Comparison of ENCODE assay signal across 8 cellular contexts in genomic region chr4:81635747-81636146, GRCh38.
DNase-seq lines count a peak whose midpoint lies in the region; ATAC-seq, FAIRE-seq and TF ChIP-seq lines count a peak whose summit lies in the region.
"Had no signal": no experiment of that assay in that cellular context is flagged by ENCODE, and none has a peak within 500 bp of the region (broad histone marks: within the 10 kb centered on the region; RNA-seq: fewer than 3 reads in every experiment).

No MANE protein-coding gene starts in this region.

- H3K9me3 ChIP-seq in keratinocyte (ENCODE audit: control insufficient read depth, low read depth, low read length) (no peaks in the 10 kb centered on the region), MG63 (no peaks in the 10 kb centered on the region)

- no peaks in the 10 kb centered on the region for H3K27me3 Mint-ChIP-seq in glutamatergic neuron (ENCODE audit: unreplicated experiment)

- no peaks in the 10 kb centered on the region for H3K9me1 ChIP-seq in keratinocyte (ENCODE audit: control insufficient read depth, extremely low read depth, insufficient read depth, low read length)

- peak; percentile 96 for ATAC-seq in GM19025 (IDR thresholded peaks at IDR 0.05; ENCODE audit: low read depth, unreplicated experiment)
- peak; percentile 93 for ATAC-seq in HG02973 (IDR thresholded peaks at IDR 0.05; ENCODE audit: unreplicated experiment)
- ATAC-seq: Panc1 had no signal

- no peaks in the 10 kb centered on the region for H3K36me3 Mint-ChIP-seq in glutamatergic neuron (ENCODE audit: unreplicated experiment)

- H3K79me2 ChIP-seq in keratinocyte (ENCODE audit: control insufficient read depth, insufficient read depth, low read length), result no peaks in the 10 kb centered on the region

- no peak overlapping the region for H3K4me3 Mint-ChIP-seq in glutamatergic neuron (ENCODE audit: unreplicated experiment)

- peak; percentile 48 for FAIRE-seq in keratinocyte (lab: Jason Lieb, UNC)

- H3K27me3 ChIP-seq in keratinocyte (ENCODE audit: control insufficient read depth, extremely low read depth, insufficient read depth, low read length) (no peaks in the 10 kb centered on the region), MG63 (no peaks in the 10 kb centered on the region)

- H3K4me1 Mint-ChIP-seq in glutamatergic neuron (ENCODE audit: low read depth, unreplicated experiment), result peaks cover 18% of the 10 kb centered on the region

- no peak overlapping the region for H3K4me2 ChIP-seq in keratinocyte (ENCODE audit: control insufficient read depth, extremely low read depth, insufficient read depth, low read depth, low read length)

- H3K36me3 ChIP-seq in keratinocyte (ENCODE audit: control insufficient read depth in 2 of 2, extremely low read depth in 1 of 2, insufficient read depth in 2 of 2, low read length in 2 of 2), result no peaks in the 10 kb centered on the region
- no peaks in the 10 kb centered on the region for H3K36me3 ChIP-seq in MG63

- no peaks in the 10 kb centered on the region for H3K9me3 Mint-ChIP-seq in glutamatergic neuron (ENCODE audit: unreplicated experiment)

- peaks cover 21% of the 10 kb centered on the region for H3K4me1 ChIP-seq in keratinocyte (ENCODE audit: control insufficient read depth, extremely low read depth, insufficient read depth, low read length)

- H3K27ac ChIP-seq in keratinocyte (ENCODE audit: control insufficient read depth, insufficient read depth, low read length), result no peak overlapping the region

- no peak for TF ChIP-seq CTCF in keratinocyte (optimal IDR thresholded peaks at IDR 0.05 in 1 of 3, IDR thresholded peaks at IDR 0.05 in 1 of 3, conservative IDR thresholded peaks at IDR 0.05 in 1 of 3; ENCODE audit: extremely low read depth in 1 of 3, insufficient read depth in 2 of 3, low read length in 3 of 3)
- no peak for TF ChIP-seq CTCF in glutamatergic neuron (IDR thresholded peaks at IDR 0.05; ENCODE audit: partially characterized antibody, unreplicated experiment)

- H4K20me1 ChIP-seq in keratinocyte (ENCODE audit: control insufficient read depth, extremely low read depth, insufficient read depth, low read length), result no peaks in the 10 kb centered on the region

- dilution Hi-C loops in keratinocyte (cut with MboI; ENCODE audit: extremely low pct_ligation_motif_present, low sequenced_read_pairs), result no loop called here

- H3K27ac Mint-ChIP-seq in glutamatergic neuron (ENCODE audit: unreplicated experiment), result no peak overlapping the region

- DNase-seq in NCI-H510A (lab: John Stamatoyannopoulos, UW) (peak; percentile 43), keratinocyte (ENCODE audit: low read depth, low spot score) (no peak), glutamatergic neuron (no peak), MG63 (no peak), GF-D8 (lab: John Stamatoyannopoulos, UW) (no peak)

- no peak overlapping the region for H3K4me3 ChIP-seq in keratinocyte (ENCODE audit: control insufficient read depth in 2 of 3, extremely low read depth in 1 of 3, insufficient read depth in 2 of 3, low read depth in 1 of 3, low read length in 3 of 3)
- no peak overlapping the region for H3K4me3 ChIP-seq in MG63

- H3K9ac ChIP-seq in keratinocyte (ENCODE audit: control insufficient read depth, extremely low read depth, insufficient read depth, low read length), result no peak overlapping the region

- H2AFZ ChIP-seq in keratinocyte (ENCODE audit: control insufficient read depth, low read length), result peak overlapping the region; percentile 56
